ENCODE assay signal across 8 cellular contexts in genomic region chr11:68840661-68841653, GRCh38. TPM values are rescaled to one million over a fixed set of nuclear protein-coding genes. Genes with fewer than 3 reads are reported as not detected.
DNase-seq lines count a peak whose midpoint lies in the region; ATAC-seq and TF ChIP-seq lines count a peak whose summit lies in the region.

No MANE protein-coding gene starts in this region.

- no peak for TF ChIP-seq CTCF in lung (IDR thresholded peaks at IDR 0.05; ENCODE audit: control extremely low read depth, extremely low read depth)

- no peaks in the 10 kb centered on the region for H3K9me3 ChIP-seq in HAP-1
- no peaks in the 10 kb centered on the region for H3K9me3 ChIP-seq in lung (ENCODE audit: control insufficient read depth in 2 of 2, insufficient read depth in 1 of 2, low read length in 1 of 2)
- no peaks in the 10 kb centered on the region for H3K9me3 ChIP-seq in thymus (ENCODE audit: control insufficient read depth)
- no peaks in the 10 kb centered on the region for H3K9me3 ChIP-seq in SJCRH30 (replicated peaks)

- peaks cover 9% of the 10 kb centered on the region for H3K36me3 Mint-ChIP-seq in T-helper 2 cell treated with Interferon-gamma antibody and Interleukin-4, amounts not matched to agents 5 μg/mL and 100 μg/mL, for 36 hours (ENCODE audit: low read depth)

- 0 to 1% methylated on average over 60 to 90 of the region's 90 CpGs for WGBS in lung, 2 donors
- under 1% methylated on average over 90 of the region's 90 CpGs for WGBS in thymus

- H3K27ac ChIP-seq in lung (ENCODE audit: low read depth in 1 of 2, low read length in 1 of 2): peak overlapping the region; percentile 70 to 98
- peak overlapping the region; percentile 88 for H3K27ac ChIP-seq in thymus (ENCODE audit: low read depth)
- H3K27ac ChIP-seq in SJCRH30: no peak overlapping the region

- H3K4me3 ChIP-seq in HAP-1 (peak overlapping the region; percentile 70), lung (peak overlapping the region; percentile 85), thymus (ENCODE audit: low read length) (peak overlapping the region; percentile 89), SJCRH30 (no peak overlapping the region)

- H3K27me3 Mint-ChIP-seq in T-helper 2 cell treated with Interferon-gamma antibody and Interleukin-4, amounts not matched to agents 5 μg/mL and 100 μg/mL, for 36 hours (ENCODE audit: low read depth): peaks cover 7% of the 10 kb centered on the region

- H3K36me3 ChIP-seq in HAP-1 (replicated peaks) (peaks cover 2% of the 10 kb centered on the region; the same call in 1 of the 2 replicates), lung (ENCODE audit: control insufficient read depth in 2 of 2, insufficient read depth in 2 of 2, low read length in 2 of 2) (no peaks in the 10 kb centered on the region), thymus (ENCODE audit: control insufficient read depth, insufficient read depth) (no peaks in the 10 kb centered on the region), SJCRH30 (no peaks in the 10 kb centered on the region)

- peaks cover 36% of the 10 kb centered on the region for H3K4me1 Mint-ChIP-seq in T-helper 2 cell treated with Interferon-gamma antibody and Interleukin-4, amounts not matched to agents 5 μg/mL and 100 μg/mL, for 36 hours (ENCODE audit: low read depth)

- ATAC-seq in lung (ENCODE audit: insufficient read depth, low FRiP score): peak; percentile 12

- in situ Hi-C loops in HAP-1 (cut with MboI; ENCODE audit: low sequenced_read_pairs): no loop called here

- peak overlapping the region; percentile 86 for H3K4me3 Mint-ChIP-seq in T-helper 2 cell treated with Interferon-gamma antibody and Interleukin-4, amounts not matched to agents 5 μg/mL and 100 μg/mL, for 36 hours

- H3K4me1 ChIP-seq in HAP-1 (peaks cover 33% of the 10 kb centered on the region), lung (ENCODE audit: control insufficient read depth in 2 of 2, insufficient read depth in 2 of 2, low read length in 2 of 2) (peaks cover 6 to 27% of the 10 kb centered on the region in 2 donors), thymus (ENCODE audit: control insufficient read depth, insufficient read depth, low read length) (peaks cover 35% of the 10 kb centered on the region), SJCRH30 (no peaks in the 10 kb centered on the region)

- H3K27ac Mint-ChIP-seq in T-helper 2 cell treated with Interferon-gamma antibody and Interleukin-4, amounts not matched to agents 5 μg/mL and 100 μg/mL, for 36 hours: peak overlapping the region; percentile 90

- no peaks in the 10 kb centered on the region for H3K27me3 ChIP-seq in HAP-1 (ENCODE audit: low read depth)
- no peaks in the 10 kb centered on the region for H3K27me3 ChIP-seq in lung (ENCODE audit: control insufficient read depth, insufficient read depth)
- peaks cover 2% of the 10 kb centered on the region for H3K27me3 ChIP-seq in thymus (ENCODE audit: control insufficient read depth, insufficient read depth)
- H3K27me3 ChIP-seq in SJCRH30: no peaks in the 10 kb centered on the region

- no peaks in the 10 kb centered on the region for H3K9me3 Mint-ChIP-seq in T-helper 2 cell treated with Interferon-gamma antibody and Interleukin-4, amounts not matched to agents 5 μg/mL and 100 μg/mL, for 36 hours

- DNase-seq in AML-193 (lab: John Stamatoyannopoulos, UW) (peak; percentile 23 to 28), HAP-1 (ENCODE audit: low spot score in 2 of 2) (peak; percentile 51 to 58), dermis blood vessel endothelial cell (peak; percentile 58), lung (ENCODE audit: low spot score) (peak; percentile 62), activated gamma-delta T cell (lab: John Stamatoyannopoulos, UW) (no peak), SJCRH30 (no peak)
- peak; percentile 34 for DNase-seq in T-helper 2 cell treated with Interferon-gamma antibody and Interleukin-4, amounts not matched to agents 5 μg/mL and 100 μg/mL, for 36 hours (ENCODE audit: low spot score)

RNA-seq across cellular contexts. Expression of gene CPT1A, which starts 0.8 kb away (rescaled TPM):
- total RNA-seq in dermis blood vessel endothelial cell: 141 and 197 TPM in 2 replicates
- total RNA-seq in lung: 10 to 100 TPM; 19.4 to 51.7 TPM
- polyA plus RNA-seq in lung: 10 to 100 TPM; 17.0 to 17.4 TPM
- 19.0 TPM for polyA plus RNA-seq in thymus
- 0.02 and 0.51 TPM in 2 replicates for total RNA-seq in SJCRH30 (2014; rRNA removed; shearing (Covaris generic))

Comparison
In these comparisons a context has a peak if more than half of its experiments do, and no peak if none do; other contexts are left out.
1. DNase-seq: peak in AML-193 (2 of 2), HAP-1 (2 of 2), T-helper 2 cell treated with Interferon-gamma antibody and Interleukin-4, amounts not matched to agents 5 μg/mL and 100 μg/mL, for 36 hours (single experiment), dermis blood vessel endothelial cell (single experiment) and lung (single experiment); none in activated gamma-delta T cell (single experiment) and SJCRH30 (0 of 2).
2. RNA of gene CPT1A, which starts 0.8 kb away (total RNA-seq): 141 to 197 TPM in dermis blood vessel endothelial cell and 19.4 to 51.7 TPM in lung; 0.02 to 0.51 TPM in SJCRH30; every median in the first group is over 10 times any median in the second.